13 cellular contexts compared by ENCODE assay signal in the genomic region with DNA sequence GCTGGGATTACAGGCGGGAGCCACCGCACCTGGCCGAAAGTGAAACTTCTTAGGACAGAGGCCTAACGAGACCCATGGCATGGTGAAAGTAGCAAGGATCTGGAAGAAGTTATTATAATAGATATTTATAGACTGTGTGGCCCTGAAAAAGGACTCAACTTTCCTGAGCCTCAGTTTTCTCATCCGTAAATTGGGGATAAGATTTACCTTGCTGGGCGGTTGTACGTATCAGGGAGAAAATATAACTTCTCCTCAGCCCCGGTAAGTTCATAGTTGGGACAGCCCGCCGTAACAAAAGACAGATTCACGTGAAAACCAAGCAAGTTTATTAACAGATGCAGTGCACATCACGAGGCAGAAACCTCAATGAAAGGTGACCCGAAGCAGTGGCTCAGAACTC.
"Had no signal": no experiment of that assay in that cellular context is flagged by ENCODE, and none has a peak within 500 bp of the region (broad histone marks: within the 10 kb centered on the region; RNA-seq: fewer than 3 reads in every experiment).

No MANE protein-coding gene starts in this region.

- H3K9me3 ChIP-seq: breast epithelium, tibial artery, uterus had no signal

- DNase-seq: activated CD4-positive, alpha-beta T cell treated with anti-CD3 and anti-CD28 coated beads for 48 hours; activated naive CD4-positive, alpha-beta T cell; activated T-cell treated with anti-CD3 and anti-CD28 coated beads, Interleukin-2, amount 50 U/mL, for 48 hours; dorsolateral prefrontal cortex; hippocampal formation; kidney glomerular epithelial cell; mesendoderm; T-helper 9 cell; tibial artery; uterus had no signal

- H3K27me3 ChIP-seq: breast epithelium, uterus had no signal

- H3K4me1 ChIP-seq: breast epithelium had no signal

- H3K36me3 ChIP-seq: breast epithelium, tibial artery, uterus had no signal

- H3K4me3 ChIP-seq: breast epithelium, dorsolateral prefrontal cortex, skin epidermis, tibial artery, uterus had no signal

- H3K27ac ChIP-seq: breast epithelium, dorsolateral prefrontal cortex, skin epidermis, tibial artery, uterus had no signal

- ATAC-seq: esophagus mucosa had no signal
